ENCODE assay signal across 24 cellular contexts in the genomic region with DNA sequence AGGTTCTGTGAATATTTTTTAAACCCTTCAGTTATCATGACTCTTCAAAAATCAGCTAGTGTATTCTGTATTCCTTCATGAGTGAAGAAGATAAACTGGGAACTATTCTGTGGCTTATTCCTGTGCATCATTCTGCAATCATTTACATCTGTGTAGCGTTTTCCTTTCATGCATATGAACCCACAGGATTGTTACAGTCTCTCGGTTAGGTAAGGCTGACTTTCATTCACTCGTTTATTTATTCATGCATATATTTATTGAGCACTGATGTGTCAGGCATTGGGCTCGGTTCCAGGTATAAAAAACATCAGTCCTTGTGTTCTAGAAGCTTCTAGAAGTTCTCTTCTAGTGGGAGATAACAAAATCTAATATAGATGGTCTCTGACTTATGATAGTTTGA.
DNase-seq lines count a peak whose midpoint lies in the region; ATAC-seq, FAIRE-seq and TF ChIP-seq lines count a peak whose summit lies in the region.
"Had no signal": no experiment of that assay in that cellular context is flagged by ENCODE, and none has a peak within 500 bp of the region (broad histone marks: within the 10 kb centered on the region; RNA-seq: fewer than 3 reads in every experiment).

No MANE protein-coding gene starts in this region.

- CTCF ChIA-PET in activated CD8-positive, alpha-beta memory T cell treated with anti-CD3 and anti-CD28 coated beads, Interleukin-2, amount 10 ng/mL, durations not matched to agents 7 days and 5 days (lab: Charles Lee): no interaction called here

- no peaks in the 10 kb centered on the region for H3K36me3 Mint-ChIP-seq in astrocyte (ENCODE audit: low read depth, unreplicated experiment)
- H3K36me3 Mint-ChIP-seq in activated CD8-positive, alpha-beta memory T cell treated with anti-CD3 and anti-CD28 coated beads, Interleukin-2, amount 10 ng/mL, durations not matched to agents 7 days and 5 days: no peaks in the 10 kb centered on the region
- H3K36me3 Mint-ChIP-seq: CD4-positive, alpha-beta memory T cell had no signal

- TF ChIP-seq CTCF in OCI-LY1 (IDR thresholded peaks at IDR 0.05; ENCODE audit: low read length): no peak
- TF ChIP-seq CTCF in astrocyte (IDR thresholded peaks at IDR 0.05; ENCODE audit: insufficient read depth, low read depth, low read length): no peak
- no peak for TF ChIP-seq CTCF in BE2C (IDR thresholded peaks at IDR 0.05; ENCODE audit: low read depth, low read length)

- H3K9me2 ChIP-seq in OCI-LY1 (ENCODE audit: low read depth, low read length): no peaks in the 10 kb centered on the region

- ATAC-seq in activated CD8-positive, alpha-beta memory T cell treated with anti-CD3 and anti-CD28 coated beads, Interleukin-2, amount 10 ng/mL, durations not matched to agents 7 days and 5 days: no peak
- ATAC-seq: A549, GM12878 had no signal

- no peak overlapping the region for H3K27ac Mint-ChIP-seq in astrocyte (ENCODE audit: unreplicated experiment)
- no peak overlapping the region for H3K27ac Mint-ChIP-seq in activated CD8-positive, alpha-beta memory T cell treated with anti-CD3 and anti-CD28 coated beads, Interleukin-2, amount 10 ng/mL, durations not matched to agents 7 days and 5 days
- H3K27ac Mint-ChIP-seq: CD4-positive, alpha-beta memory T cell had no signal

- H3K27ac ChIP-seq in OCI-LY1 (ENCODE audit: low read depth, low read length, poor library complexity, severe bottlenecking): no peak overlapping the region
- H3K27ac ChIP-seq in astrocyte (ENCODE audit: low read depth, low read length): no peak overlapping the region
- H3K27ac ChIP-seq: A549, GM23248 had no signal

- no peak overlapping the region for H3K4me3 Mint-ChIP-seq in astrocyte (ENCODE audit: unreplicated experiment)
- H3K4me3 Mint-ChIP-seq in activated CD8-positive, alpha-beta memory T cell treated with anti-CD3 and anti-CD28 coated beads, Interleukin-2, amount 10 ng/mL, durations not matched to agents 7 days and 5 days: no peak overlapping the region
- H3K4me3 Mint-ChIP-seq: CD4-positive, alpha-beta memory T cell had no signal

- no peaks in the 10 kb centered on the region for H3K27me3 Mint-ChIP-seq in astrocyte (ENCODE audit: low read depth, unreplicated experiment)
- peaks cover 2% of the 10 kb centered on the region for H3K27me3 Mint-ChIP-seq in activated CD8-positive, alpha-beta memory T cell treated with anti-CD3 and anti-CD28 coated beads, Interleukin-2, amount 10 ng/mL, durations not matched to agents 7 days and 5 days

- H3K4me1 Mint-ChIP-seq in astrocyte (ENCODE audit: low read depth, unreplicated experiment): no peaks in the 10 kb centered on the region
- H3K4me1 Mint-ChIP-seq in activated CD8-positive, alpha-beta memory T cell treated with anti-CD3 and anti-CD28 coated beads, Interleukin-2, amount 10 ng/mL, durations not matched to agents 7 days and 5 days: no peaks in the 10 kb centered on the region
- H3K4me1 Mint-ChIP-seq: CD4-positive, alpha-beta memory T cell had no signal

- H3K9me3 Mint-ChIP-seq in astrocyte (ENCODE audit: unreplicated experiment): peaks cover 2% of the 10 kb centered on the region
- no peaks in the 10 kb centered on the region for H3K9me3 Mint-ChIP-seq in activated CD8-positive, alpha-beta memory T cell treated with anti-CD3 and anti-CD28 coated beads, Interleukin-2, amount 10 ng/mL, durations not matched to agents 7 days and 5 days (ENCODE audit: low read depth)

- H3K36me3 ChIP-seq in OCI-LY1 (ENCODE audit: insufficient read depth, low read length) (peaks cover 6% of the 10 kb centered on the region), astrocyte (ENCODE audit: insufficient read depth, low read length) (no peaks in the 10 kb centered on the region), BE2C (no peaks in the 10 kb centered on the region)

- no peaks in the 10 kb centered on the region for H3F3A ChIP-seq in OCI-LY1 (ENCODE audit: insufficient read depth, low read length)

- H3K4me3 ChIP-seq in OCI-LY1 (ENCODE audit: low read depth, low read length, poor library complexity, severe bottlenecking) (no peak overlapping the region), astrocyte (ENCODE audit: insufficient read depth, low read depth, low read length) (no peak overlapping the region), BE2C (ENCODE audit: low read depth, low read length) (no peak overlapping the region)
- H3K4me3 ChIP-seq: A549, GM12878, GM23248 had no signal

- H3K79me2 ChIP-seq in OCI-LY1 (ENCODE audit: insufficient read depth, low read length) (peaks cover 4% of the 10 kb centered on the region; the same call in 1 of the 2 replicates), astrocyte (ENCODE audit: insufficient read depth, low read length) (no peaks in the 10 kb centered on the region)

- DNase-seq in astrocyte (ENCODE audit: low read depth) (peak; percentile 45), glomerular visceral epithelial cell (ENCODE audit: extremely low spot score) (peak; percentile 61), renal cortical epithelial cell (ENCODE audit: low read depth) (peak; percentile 25), COLO668 (lab: John Stamatoyannopoulos, UW; ENCODE audit: unreplicated experiment) (no peak), BE2C (no peak)
- no peak for DNase-seq in activated CD8-positive, alpha-beta memory T cell treated with anti-CD3 and anti-CD28 coated beads, Interleukin-2, amount 10 ng/mL, durations not matched to agents 7 days and 5 days
- DNase-seq: 8988T; ACHN; AML-193; C1 segment of cervical spinal cord; Caco-2; CD4-positive, alpha-beta memory T cell; DMS 273 treated with DMSO at 0.1 percent for 48 hours; DMS79; EL; GDM1; GM23248; H7; HCEC 1CT had no signal

- H3K9ac ChIP-seq in OCI-LY1 (ENCODE audit: low read length) (no peak overlapping the region), astrocyte (ENCODE audit: low read length) (no peak overlapping the region)
- H3K9ac ChIP-seq: GM23248 had no signal

- H3K4me2 ChIP-seq in OCI-LY1 (ENCODE audit: low read length) (peak overlapping the region; percentile 8; the same call in 1 of the 2 replicates), astrocyte (ENCODE audit: low read length) (no peak overlapping the region)
- H3K4me2 ChIP-seq: A549 had no signal

- H4K20me1 ChIP-seq in OCI-LY1 (ENCODE audit: insufficient read depth, low read length) (no peaks in the 10 kb centered on the region), astrocyte (ENCODE audit: insufficient read depth, low read length) (no peaks in the 10 kb centered on the region)

- H2AFZ ChIP-seq in OCI-LY1 (ENCODE audit: low read length) (0 out of 2 replicates have a peak overlapping the region, but pooled peaks have one; percentile 26), astrocyte (ENCODE audit: low read depth, low read length) (no peak overlapping the region)
- H2AFZ ChIP-seq: GM23248 had no signal

- H3K27me3 ChIP-seq in OCI-LY1 (ENCODE audit: insufficient read depth, low read length): no peaks in the 10 kb centered on the region
- no peaks in the 10 kb centered on the region for H3K27me3 ChIP-seq in astrocyte (ENCODE audit: insufficient read depth, low read length)
- no peaks in the 10 kb centered on the region for H3K27me3 ChIP-seq in BE2C

- H3K9me3 ChIP-seq in OCI-LY1 (ENCODE audit: low read length) (no peaks in the 10 kb centered on the region), astrocyte (ENCODE audit: insufficient read depth, low read depth, low read length) (no peaks in the 10 kb centered on the region), BE2C (no peaks in the 10 kb centered on the region)
- H3K9me3 ChIP-seq: A549, Caco-2 had no signal

- no peaks in the 10 kb centered on the region for H3K4me1 ChIP-seq in OCI-LY1 (ENCODE audit: insufficient read depth, low read length, severe bottlenecking)
- H3K4me1 ChIP-seq in astrocyte (ENCODE audit: insufficient read depth, low read length): no peaks in the 10 kb centered on the region
- no peaks in the 10 kb centered on the region for H3K4me1 ChIP-seq in BE2C
- H3K4me1 ChIP-seq: A549, Caco-2 had no signal

- no peak for FAIRE-seq in astrocyte (lab: Jason Lieb, UNC)
- FAIRE-seq: A549, D721Med, GM12878, H1 had no signal

Comparison
In these comparisons a context has a peak if more than half of its experiments do, and no peak if none do; other contexts are left out.
1. DNase-seq: peak in astrocyte (single experiment), glomerular visceral epithelial cell (single experiment) and renal cortical epithelial cell (single experiment); none in COLO668 (single experiment), BE2C (single experiment) and activated CD8-positive, alpha-beta memory T cell treated with anti-CD3 and anti-CD28 coated beads, Interleukin-2, amount 10 ng/mL, durations not matched to agents 7 days and 5 days (single experiment).